20 cellular contexts compared by ENCODE assay signal in genomic region chr6:3620937-3621336, GRCh38.
DNase-seq lines count a peak whose midpoint lies in the region; ATAC-seq and TF ChIP-seq lines count a peak whose summit lies in the region.
"Had no signal": no experiment of that assay in that cellular context is flagged by ENCODE, and none has a peak within 500 bp of the region (broad histone marks: within the 10 kb centered on the region; RNA-seq: fewer than 3 reads in every experiment).

No MANE protein-coding gene starts in this region.

- H3K9ac ChIP-seq in endodermal cell (ENCODE audit: extremely low read depth, low read length, poor library complexity, severe bottlenecking) = no peak overlapping the region
- H3K9ac ChIP-seq: BLaER1 had no signal

- H3K27me3 ChIP-seq in spleen (replicated peaks in 1 of 7) = peaks cover 0 to 36% (median 0%) of the 10 kb centered on the region in 7 donors
- H3K27me3 ChIP-seq in endodermal cell (ENCODE audit: control insufficient read depth, insufficient read depth, low read length, poor library complexity, severe bottlenecking) = no peaks in the 10 kb centered on the region
- H3K27me3 ChIP-seq: BLaER1 had no signal

- 70 to 86% (median 81%) methylated on average over 3 of the region's 3 CpGs for WGBS in spleen, 5 donors
- 95 to 97% methylated on average over 3 of the region's 3 CpGs for WGBS in endodermal cell (ENCODE audit: insufficient coverage in 1 of 2, insufficient read length in 1 of 2), 2 experiments

- no peaks in the 10 kb centered on the region for H3K36me3 ChIP-seq in spleen
- H3K36me3 ChIP-seq in endodermal cell (ENCODE audit: control insufficient read depth, insufficient read depth, low read length) = no peaks in the 10 kb centered on the region
- H3K36me3 ChIP-seq: BLaER1, HAP-1 had no signal

- no peaks in the 10 kb centered on the region for H3K9me3 Mint-ChIP-seq in activated CD8-positive, alpha-beta T cell treated with anti-CD3 and anti-CD28 coated beads, Interleukin-2, amount 10 ng/mL, durations not matched to agents 7 days and 5 days (ENCODE audit: insufficient read depth)
- no peaks in the 10 kb centered on the region for H3K9me3 Mint-ChIP-seq in activated CD8-positive, alpha-beta T cell treated with anti-CD3 and anti-CD28 coated beads for 36 hours
- no peaks in the 10 kb centered on the region for H3K9me3 Mint-ChIP-seq in endodermal cell
- H3K9me3 Mint-ChIP-seq: CD8-positive, alpha-beta T cell; HFFc6 had no signal

- CTCF ChIA-PET in activated CD8-positive, alpha-beta T cell treated with anti-CD3 and anti-CD28 coated beads, Interleukin-2, amount 10 ng/mL, durations not matched to agents 7 days and 5 days (lab: Charles Lee) = no interaction called here
- CTCF ChIA-PET in activated CD8-positive, alpha-beta T cell treated with anti-CD3 and anti-CD28 coated beads for 36 hours (lab: Charles Lee) = no interaction called here

- peaks cover 18% of the 10 kb centered on the region for H3K27me3 Mint-ChIP-seq in activated CD8-positive, alpha-beta T cell treated with anti-CD3 and anti-CD28 coated beads, Interleukin-2, amount 10 ng/mL, durations not matched to agents 7 days and 5 days (ENCODE audit: low read depth)
- H3K27me3 Mint-ChIP-seq in activated CD8-positive, alpha-beta T cell treated with anti-CD3 and anti-CD28 coated beads for 36 hours = peaks cover 10% of the 10 kb centered on the region
- H3K27me3 Mint-ChIP-seq in endodermal cell (ENCODE audit: insufficient read depth) = peaks cover 16% of the 10 kb centered on the region

- H3K9me3 ChIP-seq in spleen = no peaks in the 10 kb centered on the region
- no peaks in the 10 kb centered on the region for H3K9me3 ChIP-seq in endodermal cell (ENCODE audit: control insufficient read depth, low read length)
- H3K9me3 ChIP-seq: BLaER1, Caco-2, HAP-1 had no signal

- H3K4me1 ChIP-seq in spleen (no peaks in the 10 kb centered on the region), endodermal cell (ENCODE audit: control insufficient read depth, insufficient read depth, low read length) (no peaks in the 10 kb centered on the region)
- H3K4me1 ChIP-seq: Caco-2, HAP-1 had no signal

- H3K27ac ChIP-seq in caudate nucleus (ENCODE audit: low read depth, low read length) (peak overlapping the region; percentile 46), spleen (no peak overlapping the region), endodermal cell (ENCODE audit: low read depth, low read length) (no peak overlapping the region)
- H3K27ac ChIP-seq: 22Rv1, BLaER1, C4-2B had no signal

- H3K4me3 Mint-ChIP-seq in activated CD8-positive, alpha-beta T cell treated with anti-CD3 and anti-CD28 coated beads, Interleukin-2, amount 10 ng/mL, durations not matched to agents 7 days and 5 days = no peak overlapping the region
- no peak overlapping the region for H3K4me3 Mint-ChIP-seq in activated CD8-positive, alpha-beta T cell treated with anti-CD3 and anti-CD28 coated beads for 36 hours
- no peak overlapping the region for H3K4me3 Mint-ChIP-seq in endodermal cell
- H3K4me3 Mint-ChIP-seq: B cell; CD4-positive, CD25-positive, alpha-beta regulatory T cell; CD8-positive, alpha-beta T cell; HFFc6 had no signal

- H3K36me3 Mint-ChIP-seq in activated CD8-positive, alpha-beta T cell treated with anti-CD3 and anti-CD28 coated beads, Interleukin-2, amount 10 ng/mL, durations not matched to agents 7 days and 5 days (ENCODE audit: low read depth) = no peaks in the 10 kb centered on the region
- H3K36me3 Mint-ChIP-seq in activated CD8-positive, alpha-beta T cell treated with anti-CD3 and anti-CD28 coated beads for 36 hours (ENCODE audit: low read depth) = no peaks in the 10 kb centered on the region
- H3K36me3 Mint-ChIP-seq in endodermal cell (ENCODE audit: low read depth) = no peaks in the 10 kb centered on the region
- H3K36me3 Mint-ChIP-seq: CD4-positive, CD25-positive, alpha-beta regulatory T cell; CD8-positive, alpha-beta T cell had no signal

- ATAC-seq in activated CD8-positive, alpha-beta T cell treated with anti-CD3 and anti-CD28 coated beads, Interleukin-2, amount 10 ng/mL, durations not matched to agents 7 days and 5 days = no peak
- ATAC-seq in activated CD8-positive, alpha-beta T cell treated with anti-CD3 and anti-CD28 coated beads for 36 hours = no peak
- ATAC-seq in left lobe of liver = no peak
- no peak for ATAC-seq in HG02885 (IDR thresholded peaks at IDR 0.05; ENCODE audit: poor library complexity, unreplicated experiment)
- ATAC-seq: CD8-positive, alpha-beta T cell had no signal

- no peak overlapping the region for H3K27ac Mint-ChIP-seq in activated CD8-positive, alpha-beta T cell treated with anti-CD3 and anti-CD28 coated beads, Interleukin-2, amount 10 ng/mL, durations not matched to agents 7 days and 5 days
- no peak overlapping the region for H3K27ac Mint-ChIP-seq in activated CD8-positive, alpha-beta T cell treated with anti-CD3 and anti-CD28 coated beads for 36 hours
- no peak overlapping the region for H3K27ac Mint-ChIP-seq in endodermal cell
- H3K27ac Mint-ChIP-seq: B cell; CD4-positive, CD25-positive, alpha-beta regulatory T cell; CD8-positive, alpha-beta T cell; HFFc6 had no signal

- H3K4me3 ChIP-seq in spleen = no peak overlapping the region
- H3K4me3 ChIP-seq in endodermal cell (ENCODE audit: low read length) = no peak overlapping the region
- H3K4me3 ChIP-seq: BLaER1, HAP-1 had no signal

- no peak for TF ChIP-seq CTCF in activated CD8-positive, alpha-beta T cell treated with anti-CD3 and anti-CD28 coated beads for 36 hours (IDR thresholded peaks at IDR 0.05)
- TF ChIP-seq CTCF in spleen (IDR thresholded peaks at IDR 0.05 in 8 of 11, conservative IDR thresholded peaks at IDR 0.05 in 3 of 11) = no peak
- TF ChIP-seq CTCF in endodermal cell (conservative IDR thresholded peaks at IDR 0.05) = no peak

- peak; percentile 4 for DNase-seq in activated CD8-positive, alpha-beta T cell treated with anti-CD3 and anti-CD28 coated beads, Interleukin-2, amount 10 ng/mL, durations not matched to agents 7 days and 5 days
- no peak for DNase-seq in activated CD8-positive, alpha-beta T cell treated with anti-CD3 and anti-CD28 coated beads for 36 hours
- DNase-seq in caudate nucleus (lab: John Stamatoyannopoulos, UW) = peak in 2 of 61 donors; percentile 33 to 34
- peak; percentile 19 for DNase-seq in left lobe of liver (ENCODE audit: low spot score)
- peak; percentile 41 for DNase-seq in spleen
- no peak for DNase-seq in amniotic stem cell (lab: John Stamatoyannopoulos, UW)
- DNase-seq in endodermal cell = no peak
- DNase-seq: Caco-2; CD4-positive, CD25-positive, alpha-beta regulatory T cell; CD8-positive, alpha-beta T cell; DMS153; DND-41; GOT3; HFFc6 had no signal

- no peak for TF ChIP-seq POLR2A in spleen (IDR thresholded peaks at IDR 0.05)

- H3K4me1 Mint-ChIP-seq in activated CD8-positive, alpha-beta T cell treated with anti-CD3 and anti-CD28 coated beads, Interleukin-2, amount 10 ng/mL, durations not matched to agents 7 days and 5 days (ENCODE audit: low read depth) = peaks cover 15% of the 10 kb centered on the region
- H3K4me1 Mint-ChIP-seq in activated CD8-positive, alpha-beta T cell treated with anti-CD3 and anti-CD28 coated beads for 36 hours (ENCODE audit: low read depth) = peaks cover 9% of the 10 kb centered on the region
- H3K4me1 Mint-ChIP-seq in endodermal cell = peaks cover 17% of the 10 kb centered on the region
- H3K4me1 Mint-ChIP-seq: B cell had no signal

- POLR2A ChIA-PET in activated CD8-positive, alpha-beta T cell treated with anti-CD3 and anti-CD28 coated beads, Interleukin-2, amount 10 ng/mL, durations not matched to agents 7 days and 5 days (lab: Charles Lee) = no interaction called here
- POLR2A ChIA-PET in activated CD8-positive, alpha-beta T cell treated with anti-CD3 and anti-CD28 coated beads for 36 hours (lab: Charles Lee) = no interaction called here

- intact Hi-C loops in activated CD8-positive, alpha-beta T cell treated with anti-CD3 and anti-CD28 coated beads for 36 hours (cut with micrococcal nuclease) = no loop called here
- intact Hi-C loops in spleen (cut with DNase I; ENCODE audit: low total_unique reads) = no loop called here

Comparison
In these comparisons a context has a peak if more than half of its experiments do, and no peak if none do; other contexts are left out.
1. DNase-seq: peak in activated CD8-positive, alpha-beta T cell treated with anti-CD3 and anti-CD28 coated beads, Interleukin-2, amount 10 ng/mL, durations not matched to agents 7 days and 5 days (single experiment), left lobe of liver (single experiment) and spleen (single experiment); none in activated CD8-positive, alpha-beta T cell treated with anti-CD3 and anti-CD28 coated beads for 36 hours (single experiment), amniotic stem cell (single experiment) and endodermal cell (single experiment).